8 cellular contexts compared by ENCODE assay signal in genomic region chr7:32891800-32892520, GRCh38. TPM values are rescaled to one million over a fixed set of nuclear protein-coding genes. Genes with fewer than 3 reads are reported as not detected.
DNase-seq lines count a peak whose midpoint lies in the region; ATAC-seq lines count a peak whose summit lies in the region.

No MANE protein-coding gene starts in this region.

- H3K27ac Mint-ChIP-seq in activated T-helper 2 cell treated with anti-CD3 and anti-CD28 coated beads, Interferon-gamma antibody, Interleukin-2, Interleukin-4, amounts not matched to agents 10 μg/mL and 5 μg/mL and 100 μg/mL, durations not matched to agents 14 hours and 24 hours and 36 hours = peak overlapping the region; percentile 99
- H3K27ac Mint-ChIP-seq in natural killer cell treated with Interleukin-12 subunit alpha and Interleukin-12 subunit beta and Interleukin-15 and Interleukin-18, amount 100 ng/mL, for 72 hours = peak overlapping the region; percentile 90 to 94

- peak; percentile 96 for DNase-seq in EH (ENCODE audit: low read depth)
- DNase-seq in GOT3 (lab: John Stamatoyannopoulos, UW) = peak; percentile 96
- DNase-seq in LHCN-M2 (ENCODE audit: low read depth) = peak; percentile 98
- DNase-seq in RPMI7951 (ENCODE audit: low read depth) = peak; percentile 97
- DNase-seq in activated T-helper 2 cell treated with anti-CD3 and anti-CD28 coated beads, Interferon-gamma antibody, Interleukin-2, Interleukin-4, amounts not matched to agents 10 μg/mL and 5 μg/mL and 100 μg/mL, durations not matched to agents 14 hours and 24 hours and 36 hours (ENCODE audit: low spot score) = peak; percentile 97
- peak; percentile 91 for DNase-seq in fibroblast of peridontal ligament (ENCODE audit: extremely low read depth)
- DNase-seq in natural killer cell treated with Interleukin-12 subunit alpha and Interleukin-12 subunit beta and Interleukin-15 and Interleukin-18, amount 100 ng/mL, for 72 hours (ENCODE audit: low spot score) = peak; percentile 99
- DNase-seq in stimulated activated naive CD8-positive, alpha-beta T cell treated with anti-CD3 and anti-CD28 coated beads, Interleukin-15, Interleukin-2, amounts not matched to agents 100 U/mL and 50 U/mL, for 24 hours = peak; percentile 99

- H3K4me1 Mint-ChIP-seq in activated T-helper 2 cell treated with anti-CD3 and anti-CD28 coated beads, Interferon-gamma antibody, Interleukin-2, Interleukin-4, amounts not matched to agents 10 μg/mL and 5 μg/mL and 100 μg/mL, durations not matched to agents 14 hours and 24 hours and 36 hours (ENCODE audit: low read depth) = peaks cover 45% of the 10 kb centered on the region
- peaks cover 41 to 50% of the 10 kb centered on the region in 2 donors for H3K4me1 Mint-ChIP-seq in natural killer cell treated with Interleukin-12 subunit alpha and Interleukin-12 subunit beta and Interleukin-15 and Interleukin-18, amount 100 ng/mL, for 72 hours (ENCODE audit: low read depth in 2 of 2)

- H3K27me3 Mint-ChIP-seq in activated T-helper 2 cell treated with anti-CD3 and anti-CD28 coated beads, Interferon-gamma antibody, Interleukin-2, Interleukin-4, amounts not matched to agents 10 μg/mL and 5 μg/mL and 100 μg/mL, durations not matched to agents 14 hours and 24 hours and 36 hours (ENCODE audit: low read depth) = no peaks in the 10 kb centered on the region
- no peaks in the 10 kb centered on the region for H3K27me3 Mint-ChIP-seq in natural killer cell treated with Interleukin-12 subunit alpha and Interleukin-12 subunit beta and Interleukin-15 and Interleukin-18, amount 100 ng/mL, for 72 hours

- H3K9me3 Mint-ChIP-seq in activated T-helper 2 cell treated with anti-CD3 and anti-CD28 coated beads, Interferon-gamma antibody, Interleukin-2, Interleukin-4, amounts not matched to agents 10 μg/mL and 5 μg/mL and 100 μg/mL, durations not matched to agents 14 hours and 24 hours and 36 hours = no peaks in the 10 kb centered on the region
- no peaks in the 10 kb centered on the region for H3K9me3 Mint-ChIP-seq in natural killer cell treated with Interleukin-12 subunit alpha and Interleukin-12 subunit beta and Interleukin-15 and Interleukin-18, amount 100 ng/mL, for 72 hours

- ATAC-seq in natural killer cell treated with Interleukin-12 subunit alpha and Interleukin-12 subunit beta and Interleukin-15 and Interleukin-18, amount 100 ng/mL, for 72 hours = peak; percentile 80 to 88
- peak; percentile 74 for ATAC-seq in stimulated activated naive CD8-positive, alpha-beta T cell treated with anti-CD3 and anti-CD28 coated beads, Interleukin-15, Interleukin-2, amounts not matched to agents 100 U/mL and 50 U/mL, for 24 hours

- H3K4me3 Mint-ChIP-seq in activated T-helper 2 cell treated with anti-CD3 and anti-CD28 coated beads, Interferon-gamma antibody, Interleukin-2, Interleukin-4, amounts not matched to agents 10 μg/mL and 5 μg/mL and 100 μg/mL, durations not matched to agents 14 hours and 24 hours and 36 hours (ENCODE audit: low read depth) = peak overlapping the region; percentile 88
- H3K4me3 Mint-ChIP-seq in natural killer cell treated with Interleukin-12 subunit alpha and Interleukin-12 subunit beta and Interleukin-15 and Interleukin-18, amount 100 ng/mL, for 72 hours = peak overlapping the region; percentile 89

- peaks cover 30% of the 10 kb centered on the region for H3K36me3 Mint-ChIP-seq in activated T-helper 2 cell treated with anti-CD3 and anti-CD28 coated beads, Interferon-gamma antibody, Interleukin-2, Interleukin-4, amounts not matched to agents 10 μg/mL and 5 μg/mL and 100 μg/mL, durations not matched to agents 14 hours and 24 hours and 36 hours (ENCODE audit: low read depth)
- peaks cover 12% of the 10 kb centered on the region for H3K36me3 Mint-ChIP-seq in natural killer cell treated with Interleukin-12 subunit alpha and Interleukin-12 subunit beta and Interleukin-15 and Interleukin-18, amount 100 ng/mL, for 72 hours

- intact Hi-C loops in activated T-helper 2 cell treated with anti-CD3 and anti-CD28 coated beads, Interferon-gamma antibody, Interleukin-2, Interleukin-4, amounts not matched to agents 10 μg/mL and 5 μg/mL and 100 μg/mL, durations not matched to agents 14 hours and 24 hours and 36 hours (cut with micrococcal nuclease) = loop anchor here (1.0 to 2.0 kb wide), 9 partner anchors 13 to 401 kb away; partner anchors contain the start of genes BBS9 and LSM5

RNA-seq across cellular contexts. Expression of gene KBTBD2, which starts 0.4 kb away (rescaled TPM):
- 47.6 and 54.1 TPM in 2 replicates for total RNA-seq in LHCN-M2 (2014; rRNA removed)
- polyA plus RNA-seq in LHCN-M2 (2012) = 18.9 TPM
- 69.5 and 72.8 TPM in 2 replicates for total RNA-seq in RPMI7951 (2014; rRNA removed; shearing (Covaris generic))
- total RNA-seq in activated T-helper 2 cell treated with anti-CD3 and anti-CD28 coated beads, Interferon-gamma antibody, Interleukin-2, Interleukin-4, amounts not matched to agents 10 μg/mL and 5 μg/mL and 100 μg/mL, durations not matched to agents 14 hours and 24 hours and 36 hours = 25.7 and 27.8 TPM in 2 replicates
- total RNA-seq in natural killer cell treated with Interleukin-12 subunit alpha and Interleukin-12 subunit beta and Interleukin-15 and Interleukin-18, amount 100 ng/mL, for 72 hours = 10 to 100 TPM; 36.3 to 38.8 TPM

Comparison
In these comparisons a context has a peak if more than half of its experiments do, and no peak if none do; other contexts are left out.
1. Peak in every context shown above with its lines: DNase-seq and ATAC-seq.